8 cellular contexts compared by ENCODE assay signal in the genomic region with DNA sequence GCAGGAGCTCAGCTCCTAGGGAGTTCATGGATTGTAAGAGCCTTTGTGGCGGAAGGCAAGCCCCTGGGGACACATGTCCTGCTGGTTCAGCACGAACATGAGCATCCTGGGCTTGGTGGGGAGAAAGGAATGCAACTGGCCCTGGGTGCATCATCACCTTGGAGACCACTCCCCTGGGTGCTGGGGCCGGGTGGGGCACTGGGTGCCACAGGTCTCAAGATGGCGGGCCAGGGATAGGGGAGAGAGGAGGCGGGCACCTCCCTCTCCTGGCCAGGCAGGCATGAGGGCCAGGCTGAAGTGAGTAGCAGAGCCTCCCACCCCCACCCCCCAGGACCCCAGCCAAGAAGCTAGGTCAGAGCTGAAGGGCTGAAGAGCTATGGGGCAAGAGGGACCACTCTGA. TPM values are rescaled to one million over a fixed set of nuclear protein-coding genes. Genes with fewer than 3 reads are reported as not detected.
DNase-seq lines count a peak whose midpoint lies in the region; ATAC-seq and TF ChIP-seq lines count a peak whose summit lies in the region.

No MANE protein-coding gene starts in this region.

- peaks cover 14% of the 10 kb centered on the region for H3K4me1 Mint-ChIP-seq in activated naive CD8-positive, alpha-beta T cell treated with anti-CD3 and anti-CD28 coated beads, Interleukin-2, amount 50 U/mL, for 24 hours

- H3K27me3 ChIP-seq in layer of hippocampus (ENCODE audit: control insufficient read depth, insufficient read depth, low read length): no peaks in the 10 kb centered on the region
- no peaks in the 10 kb centered on the region for H3K27me3 ChIP-seq in suprapubic skin

- no peaks in the 10 kb centered on the region for H3K36me3 ChIP-seq in suprapubic skin

- peaks cover 4% of the 10 kb centered on the region for H3K36me3 Mint-ChIP-seq in activated naive CD8-positive, alpha-beta T cell treated with anti-CD3 and anti-CD28 coated beads, Interleukin-2, amount 50 U/mL, for 24 hours (ENCODE audit: low read depth)

- WGBS in suprapubic skin: 72% methylated on average over 5 of the region's 5 CpGs

- H3K4me3 ChIP-seq in suprapubic skin: peak overlapping the region; percentile 91

- H3K27ac Mint-ChIP-seq in activated naive CD8-positive, alpha-beta T cell treated with anti-CD3 and anti-CD28 coated beads, Interleukin-2, amount 50 U/mL, for 24 hours: no peak overlapping the region

- no peaks in the 10 kb centered on the region for H3K9me3 Mint-ChIP-seq in activated naive CD8-positive, alpha-beta T cell treated with anti-CD3 and anti-CD28 coated beads, Interleukin-2, amount 50 U/mL, for 24 hours

- no peak for TF ChIP-seq CTCF in suprapubic skin (IDR thresholded peaks at IDR 0.05)

- H3K27ac ChIP-seq in layer of hippocampus (ENCODE audit: low read depth, low read length) (peak overlapping the region; percentile 98), suprapubic skin (peak overlapping the region; percentile 92)

- no peak for TF ChIP-seq EP300 in suprapubic skin (IDR thresholded peaks at IDR 0.05)

- H3K27me3 Mint-ChIP-seq in activated naive CD8-positive, alpha-beta T cell treated with anti-CD3 and anti-CD28 coated beads, Interleukin-2, amount 50 U/mL, for 24 hours: no peaks in the 10 kb centered on the region

- no peak for TF ChIP-seq POLR2A in suprapubic skin (IDR thresholded peaks at IDR 0.05)

- ATAC-seq in activated naive CD8-positive, alpha-beta T cell treated with anti-CD3 and anti-CD28 coated beads, Interleukin-2, amount 50 U/mL, for 24 hours: no peak
- ATAC-seq in HG03442 (IDR thresholded peaks at IDR 0.05; ENCODE audit: unreplicated experiment): no peak

- H3K4me3 Mint-ChIP-seq in activated naive CD8-positive, alpha-beta T cell treated with anti-CD3 and anti-CD28 coated beads, Interleukin-2, amount 50 U/mL, for 24 hours: peak overlapping the region; percentile 71

- H3K4me1 ChIP-seq in suprapubic skin: peaks cover 53% of the 10 kb centered on the region

- DNase-seq in NCI-H524 (lab: John Stamatoyannopoulos, UW) (peak; percentile 33 to 45), NCI-H524 treated with DMSO at 0.1 percent for 48 hours (lab: John Stamatoyannopoulos, UW) (no peak), suprapubic skin (ENCODE audit: low spot score in 2 of 2) (no peak), SKM-1 (lab: John Stamatoyannopoulos, UW; ENCODE audit: unreplicated experiment) (no peak), DMS53 treated with DMSO at 0.1 percent for 48 hours (lab: John Stamatoyannopoulos, UW; ENCODE audit: unreplicated experiment) (no peak)
- no peak for DNase-seq in activated naive CD8-positive, alpha-beta T cell treated with anti-CD3 and anti-CD28 coated beads, Interleukin-2, amount 50 U/mL, for 24 hours

- no peaks in the 10 kb centered on the region for H3K9me3 ChIP-seq in suprapubic skin

RNA-seq across cellular contexts. Expression of a gene that starts 0.8 kb away (rescaled TPM):
- total RNA-seq in suprapubic skin: 10 to 100 TPM; 24.6 to 32.1 (median 28.6) TPM

RNA-seq across cellular contexts. Expression of a gene that starts 7.4 kb away (rescaled TPM):
- total RNA-seq in suprapubic skin: 10 to 100 TPM; 50.0 to 79.7 (median 59.0) TPM

RNA-seq across cellular contexts. Expression of a gene that starts 8.4 kb away (rescaled TPM):
- 10 to 100 TPM in 1 of 4 donors, 1 to 10 TPM in 3; 3.1 to 11.9 (median 8.3) TPM for total RNA-seq in suprapubic skin

RNA-seq across cellular contexts. Expression of a gene that starts 11.3 kb away (rescaled TPM):
- total RNA-seq in suprapubic skin: not detected

RNA-seq across cellular contexts. Expression of a gene that starts 16.8 kb away (rescaled TPM):
- total RNA-seq in suprapubic skin: 10 to 100 TPM; 31.2 to 49.3 (median 36.8) TPM

Comparison
In these comparisons a context has a peak if more than half of its experiments do, and no peak if none do; other contexts are left out.
1. DNase-seq: peak in NCI-H524 (2 of 2); none in NCI-H524 treated with DMSO at 0.1 percent for 48 hours (single experiment), activated naive CD8-positive, alpha-beta T cell treated with anti-CD3 and anti-CD28 coated beads, Interleukin-2, amount 50 U/mL, for 24 hours (single experiment), suprapubic skin (0 of 2), SKM-1 (single experiment) and DMS53 treated with DMSO at 0.1 percent for 48 hours (single experiment).